In the genomic region with DNA sequence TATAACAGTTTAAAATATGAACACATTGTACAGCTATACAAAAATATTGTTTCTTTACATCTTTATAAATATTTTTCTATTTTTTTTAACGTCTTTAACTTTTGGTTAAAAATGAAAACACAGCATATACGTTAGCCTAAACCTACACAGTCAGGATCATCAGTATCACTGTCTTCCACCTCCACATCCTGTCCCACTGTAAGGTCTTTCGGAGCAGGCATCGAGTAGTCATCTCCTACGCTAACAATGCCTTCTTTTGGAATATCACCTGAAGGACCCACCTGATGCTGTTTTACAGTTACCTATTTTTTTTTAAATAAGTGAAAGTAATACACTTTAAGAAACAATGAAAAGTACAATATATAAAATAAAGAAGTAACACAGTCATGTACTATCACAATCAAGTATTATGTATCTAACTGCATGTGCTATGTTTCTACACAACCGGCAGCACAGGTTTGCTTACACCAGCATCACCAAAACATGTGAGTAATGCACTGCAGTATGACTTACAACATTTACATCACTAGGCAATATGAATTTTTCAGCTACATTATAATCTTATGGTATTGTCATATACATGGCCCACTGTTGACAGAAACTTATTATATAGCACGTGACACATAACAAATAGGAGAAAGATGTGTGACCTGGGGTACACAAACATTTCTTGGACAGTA, we compare ENCODE assay signal across 10 cellular contexts.
DNase-seq lines count a peak whose midpoint lies in the region; TF ChIP-seq lines count a peak whose summit lies in the region.
"Had no signal": no experiment of that assay in that cellular context is flagged by ENCODE, and none has a peak within 500 bp of the region (broad histone marks: within the 10 kb centered on the region; RNA-seq: fewer than 3 reads in every experiment).

No MANE protein-coding gene starts in this region.

- intact Hi-C loops in cardiac septum (cut with DNase I), result no loop called here

- peaks cover 41% of the 10 kb centered on the region for H3K4me1 Mint-ChIP-seq in T-helper 2 cell treated with Interferon-gamma antibody and Interleukin-4, amounts not matched to agents 5 μg/mL and 100 μg/mL, for 36 hours (ENCODE audit: low read depth)

- H3K27me3 Mint-ChIP-seq in T-helper 2 cell treated with Interferon-gamma antibody and Interleukin-4, amounts not matched to agents 5 μg/mL and 100 μg/mL, for 36 hours (ENCODE audit: low read depth), result no peaks in the 10 kb centered on the region

- H3K9me3 ChIP-seq in BE2C, result no peaks in the 10 kb centered on the region

- peak overlapping the region; percentile 76 for H3K4me3 Mint-ChIP-seq in T-helper 2 cell treated with Interferon-gamma antibody and Interleukin-4, amounts not matched to agents 5 μg/mL and 100 μg/mL, for 36 hours

- DNase-seq in EL (peak; percentile 36), HFF-Myc (ENCODE audit: extremely low read depth, low read depth) (peak; percentile 25), fibroblast of the conjunctiva (ENCODE audit: low read depth) (peak; percentile 27), NCI-H446 (lab: John Stamatoyannopoulos, UW) (no peak), NCI-H1417 treated with DMSO at 0.1 percent for 48 hours (lab: John Stamatoyannopoulos, UW) (no peak), BE2C (no peak), cardiac septum (ENCODE audit: low spot score) (no peak)
- DNase-seq in T-helper 2 cell treated with Interferon-gamma antibody and Interleukin-4, amounts not matched to agents 5 μg/mL and 100 μg/mL, for 36 hours (ENCODE audit: low spot score), result peak; percentile 25
- DNase-seq: activated CD8-positive, alpha-beta memory T cell treated with anti-CD3 and anti-CD28 coated beads, Interleukin-2, amount 50 U/mL, for 48 hours had no signal

- H3K27ac Mint-ChIP-seq in T-helper 2 cell treated with Interferon-gamma antibody and Interleukin-4, amounts not matched to agents 5 μg/mL and 100 μg/mL, for 36 hours, result peak overlapping the region; percentile 93

- peaks cover 14% of the 10 kb centered on the region for H3K9me3 Mint-ChIP-seq in T-helper 2 cell treated with Interferon-gamma antibody and Interleukin-4, amounts not matched to agents 5 μg/mL and 100 μg/mL, for 36 hours

- no peak for TF ChIP-seq CTCF in HFF-Myc (IDR thresholded peaks at IDR 0.05; ENCODE audit: low read depth, low read length, missing control alignments)
- no peak for TF ChIP-seq CTCF in BE2C (IDR thresholded peaks at IDR 0.05; ENCODE audit: low read depth, low read length)

- H3K36me3 ChIP-seq in BE2C, result no peaks in the 10 kb centered on the region

- no peak overlapping the region for H3K4me3 ChIP-seq in HFF-Myc (replicated peaks; ENCODE audit: low read depth, low read length)
- no peak overlapping the region for H3K4me3 ChIP-seq in BE2C (ENCODE audit: low read depth, low read length)
- H3K4me3 ChIP-seq: skin epidermis had no signal

- peaks cover 37% of the 10 kb centered on the region for H3K36me3 Mint-ChIP-seq in T-helper 2 cell treated with Interferon-gamma antibody and Interleukin-4, amounts not matched to agents 5 μg/mL and 100 μg/mL, for 36 hours (ENCODE audit: low read depth)

- no peaks in the 10 kb centered on the region for H3K27me3 ChIP-seq in BE2C

- H3K4me1 ChIP-seq in BE2C, result peaks cover 4% of the 10 kb centered on the region; the same call in 1 of the 2 replicates

Comparison
In these comparisons a context has a peak if more than half of its experiments do, and no peak if none do; other contexts are left out.
1. DNase-seq: peak in EL (single experiment), HFF-Myc (single experiment), T-helper 2 cell treated with Interferon-gamma antibody and Interleukin-4, amounts not matched to agents 5 μg/mL and 100 μg/mL, for 36 hours (single experiment) and fibroblast of the conjunctiva (single experiment); none in NCI-H446 (0 of 2), NCI-H1417 treated with DMSO at 0.1 percent for 48 hours (single experiment), BE2C (single experiment) and cardiac septum (single experiment).